Comparison of ENCODE assay signal across 1 cellular context in the genomic region with DNA sequence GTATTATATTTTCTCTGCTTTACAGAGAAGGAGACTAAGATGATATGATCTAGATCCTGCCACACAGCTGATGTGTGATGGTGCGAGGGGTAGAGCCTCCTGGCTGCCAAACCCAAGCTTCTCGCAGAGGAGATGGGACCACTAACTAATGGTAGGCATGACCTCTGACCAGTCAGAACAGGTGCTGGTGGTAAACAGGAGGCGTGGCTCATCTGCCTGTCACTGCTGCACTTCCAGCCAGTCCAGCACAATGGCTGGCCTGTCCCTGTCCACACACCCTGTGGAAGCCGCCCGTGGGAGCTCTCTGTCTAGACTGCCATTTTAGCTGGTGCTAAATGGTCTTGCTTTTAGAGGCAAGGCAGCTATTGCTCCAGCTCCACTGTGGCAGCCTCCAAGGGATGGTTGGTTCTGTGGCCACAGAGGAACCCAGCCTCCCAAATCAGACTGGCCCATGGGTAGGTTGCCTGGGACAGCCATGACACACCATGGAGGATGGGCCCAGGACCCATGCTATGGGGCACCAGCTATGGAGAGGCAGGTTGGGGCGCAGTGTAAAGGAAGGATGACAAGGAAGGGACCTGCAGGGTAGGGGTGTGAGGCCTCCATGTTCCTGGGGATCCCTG.
TF ChIP-seq lines count a peak whose summit lies in the region.

No MANE protein-coding gene starts in this region.

TF ChIP-seq in HepG2, 621 proteins besides CTCF, POLR2A, EP300 and RAD21 (continued from another document):
- TF ChIP-seq, protein P1, sequence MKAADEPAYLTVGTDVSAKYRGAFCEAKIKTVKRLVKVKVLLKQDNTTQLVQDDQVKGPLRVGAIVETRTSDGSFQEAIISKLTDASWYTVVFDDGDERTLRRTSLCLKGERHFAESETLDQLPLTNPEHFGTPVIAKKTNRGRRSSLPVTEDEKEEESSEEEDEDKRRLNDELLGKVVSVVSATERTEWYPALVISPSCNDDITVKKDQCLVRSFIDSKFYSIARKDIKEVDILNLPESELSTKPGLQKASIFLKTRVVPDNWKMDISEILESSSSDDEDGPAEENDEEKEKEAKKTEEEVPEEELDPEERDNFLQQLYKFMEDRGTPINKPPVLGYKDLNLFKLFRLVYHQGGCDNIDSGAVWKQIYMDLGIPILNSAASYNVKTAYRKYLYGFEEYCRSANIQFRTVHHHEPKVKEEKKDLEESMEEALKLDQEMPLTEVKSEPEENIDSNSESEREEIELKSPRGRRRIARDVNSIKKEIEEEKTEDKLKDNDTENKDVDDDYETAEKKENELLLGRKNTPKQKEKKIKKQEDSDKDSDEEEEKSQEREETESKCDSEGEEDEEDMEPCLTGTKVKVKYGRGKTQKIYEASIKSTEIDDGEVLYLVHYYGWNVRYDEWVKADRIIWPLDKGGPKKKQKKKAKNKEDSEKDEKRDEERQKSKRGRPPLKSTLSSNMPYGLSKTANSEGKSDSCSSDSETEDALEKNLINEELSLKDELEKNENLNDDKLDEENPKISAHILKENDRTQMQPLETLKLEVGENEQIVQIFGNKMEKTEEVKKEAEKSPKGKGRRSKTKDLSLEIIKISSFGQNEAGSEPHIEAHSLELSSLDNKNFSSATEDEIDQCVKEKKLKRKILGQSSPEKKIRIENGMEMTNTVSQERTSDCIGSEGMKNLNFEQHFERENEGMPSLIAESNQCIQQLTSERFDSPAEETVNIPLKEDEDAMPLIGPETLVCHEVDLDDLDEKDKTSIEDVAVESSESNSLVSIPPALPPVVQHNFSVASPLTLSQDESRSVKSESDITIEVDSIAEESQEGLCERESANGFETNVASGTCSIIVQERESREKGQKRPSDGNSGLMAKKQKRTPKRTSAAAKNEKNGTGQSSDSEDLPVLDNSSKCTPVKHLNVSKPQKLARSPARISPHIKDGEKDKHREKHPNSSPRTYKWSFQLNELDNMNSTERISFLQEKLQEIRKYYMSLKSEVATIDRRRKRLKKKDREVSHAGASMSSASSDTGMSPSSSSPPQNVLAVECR (CRISPR knock-in tag; IDR thresholded peaks at IDR 0.05; ENCODE audit: borderline replicate concordance): peak; percentile 18; the same call in 1 of the 2 replicates
- TF ChIP-seq CENPX (CRISPR knock-in tag; IDR thresholded peaks at IDR 0.05): no peak
- no peak for TF ChIP-seq ZFP62 (CRISPR knock-in tag; IDR thresholded peaks at IDR 0.05)
- no peak for TF ChIP-seq ZSCAN29 (CRISPR knock-in tag; conservative IDR thresholded peaks at IDR 0.05)
- no peak for TF ChIP-seq ZNF768 (CRISPR knock-in tag; IDR thresholded peaks at IDR 0.05)
- peak; percentile 72; the same call in 1 of the 2 replicates for TF ChIP-seq TFAP4 (IDR thresholded peaks at IDR 0.05; ENCODE audit: borderline replicate concordance, low read depth)
- TF ChIP-seq, protein P2, sequence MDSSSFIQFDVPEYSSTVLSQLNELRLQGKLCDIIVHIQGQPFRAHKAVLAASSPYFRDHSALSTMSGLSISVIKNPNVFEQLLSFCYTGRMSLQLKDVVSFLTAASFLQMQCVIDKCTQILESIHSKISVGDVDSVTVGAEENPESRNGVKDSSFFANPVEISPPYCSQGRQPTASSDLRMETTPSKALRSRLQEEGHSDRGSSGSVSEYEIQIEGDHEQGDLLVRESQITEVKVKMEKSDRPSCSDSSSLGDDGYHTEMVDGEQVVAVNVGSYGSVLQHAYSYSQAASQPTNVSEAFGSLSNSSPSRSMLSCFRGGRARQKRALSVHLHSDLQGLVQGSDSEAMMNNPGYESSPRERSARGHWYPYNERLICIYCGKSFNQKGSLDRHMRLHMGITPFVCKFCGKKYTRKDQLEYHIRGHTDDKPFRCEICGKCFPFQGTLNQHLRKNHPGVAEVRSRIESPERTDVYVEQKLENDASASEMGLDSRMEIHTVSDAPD (CRISPR knock-in tag; IDR thresholded peaks at IDR 0.05): no peak
- TF ChIP-seq CBX5 (CRISPR knock-in tag; IDR thresholded peaks at IDR 0.05; ENCODE audit: borderline replicate concordance): no peak
- TF ChIP-seq NFATC3 (CRISPR knock-in tag; IDR thresholded peaks at IDR 0.05): no peak
- 0 out of 2 replicates have a peak, but pooled peaks have one; percentile 20 for TF ChIP-seq SALL1 (CRISPR knock-in tag; IDR thresholded peaks at IDR 0.05)
- no peak for TF ChIP-seq ZNF775 (CRISPR knock-in tag; IDR thresholded peaks at IDR 0.05; ENCODE audit: borderline replicate concordance)
- peak; percentile 44; the same call in 1 of the 2 replicates for TF ChIP-seq SAP130 (CRISPR knock-in tag; IDR thresholded peaks at IDR 0.05; ENCODE audit: low read depth)
- peak; percentile 63; the same call in 1 of the 2 replicates for TF ChIP-seq FOXO1 (CRISPR knock-in tag; IDR thresholded peaks at IDR 0.05)
- TF ChIP-seq KMT2A (CRISPR knock-in tag; IDR thresholded peaks at IDR 0.05): no peak
- no peak for TF ChIP-seq ETV5 (CRISPR knock-in tag; IDR thresholded peaks at IDR 0.05; ENCODE audit: borderline replicate concordance)
TF ChIP-seq in HepG2: peak in this region for 17.
